Comparison of ENCODE assay signal across 1 cellular context in the genomic region with DNA sequence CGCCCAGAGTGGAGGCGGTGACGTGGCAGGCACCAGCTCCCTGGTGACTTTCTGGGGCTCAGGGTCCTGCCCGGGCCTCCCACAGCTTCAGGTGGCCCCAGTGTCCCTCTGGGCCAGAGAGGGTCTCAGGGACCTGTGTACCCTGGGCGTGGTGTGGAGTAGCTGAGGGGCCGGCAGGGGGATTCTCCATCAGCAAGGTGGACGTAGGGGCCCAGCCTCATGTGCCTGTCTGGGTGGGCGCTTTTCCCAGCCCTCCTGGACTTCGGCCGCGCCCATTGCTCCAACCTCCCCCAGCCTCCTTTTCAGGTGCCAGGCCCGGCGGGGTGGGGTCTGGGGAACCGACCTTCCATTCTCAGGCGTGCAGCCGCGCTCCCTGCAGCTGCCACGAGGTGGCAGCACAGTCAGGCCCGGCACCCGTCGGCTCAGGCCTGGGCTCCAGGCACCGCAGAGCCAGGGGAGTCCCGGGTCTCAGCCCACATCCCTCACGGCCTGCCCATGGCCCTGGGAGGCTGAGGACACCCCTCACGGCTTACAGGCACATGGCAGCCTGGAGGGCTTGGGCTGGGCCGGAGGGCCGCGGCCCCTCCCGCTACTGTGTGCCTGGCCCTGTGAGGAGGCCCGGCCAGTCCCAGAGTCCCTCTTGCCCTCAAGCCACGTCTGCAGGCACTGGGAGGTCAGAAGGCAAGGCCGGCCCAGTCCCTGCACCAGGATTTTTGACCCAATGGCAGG.
TF ChIP-seq lines count a peak whose summit lies in the region.

No MANE protein-coding gene starts in this region.

TF ChIP-seq in WTC11, 78 proteins besides CTCF, POLR2A, EP300 and RAD21 (continued from another document):
- TF ChIP-seq, protein P1, sequence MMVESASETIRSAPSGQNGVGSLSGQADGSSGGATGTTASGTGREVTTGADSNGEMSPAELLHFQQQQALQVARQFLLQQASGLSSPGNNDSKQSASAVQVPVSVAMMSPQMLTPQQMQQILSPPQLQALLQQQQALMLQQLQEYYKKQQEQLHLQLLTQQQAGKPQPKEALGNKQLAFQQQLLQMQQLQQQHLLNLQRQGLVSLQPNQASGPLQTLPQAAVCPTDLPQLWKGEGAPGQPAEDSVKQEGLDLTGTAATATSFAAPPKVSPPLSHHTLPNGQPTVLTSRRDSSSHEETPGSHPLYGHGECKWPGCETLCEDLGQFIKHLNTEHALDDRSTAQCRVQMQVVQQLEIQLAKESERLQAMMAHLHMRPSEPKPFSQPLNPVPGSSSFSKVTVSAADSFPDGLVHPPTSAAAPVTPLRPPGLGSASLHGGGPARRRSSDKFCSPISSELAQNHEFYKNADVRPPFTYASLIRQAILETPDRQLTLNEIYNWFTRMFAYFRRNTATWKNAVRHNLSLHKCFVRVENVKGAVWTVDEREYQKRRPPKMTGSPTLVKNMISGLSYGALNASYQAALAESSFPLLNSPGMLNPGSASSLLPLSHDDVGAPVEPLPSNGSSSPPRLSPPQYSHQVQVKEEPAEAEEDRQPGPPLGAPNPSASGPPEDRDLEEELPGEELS (CRISPR knock-in tag; IDR thresholded peaks at IDR 0.05), result no peak
- TF ChIP-seq ZNF263 (CRISPR knock-in tag; IDR thresholded peaks at IDR 0.05; ENCODE audit: low read depth) (no peak), SOX15 (CRISPR knock-in tag; IDR thresholded peaks at IDR 0.05) (no peak), ZNF423 (CRISPR knock-in tag; IDR thresholded peaks at IDR 0.05) (no peak), GRHL2 (CRISPR knock-in tag; IDR thresholded peaks at IDR 0.05; ENCODE audit: insufficient replicate concordance, severe bottlenecking) (no peak), MXD4 (CRISPR knock-in tag; IDR thresholded peaks at IDR 0.05; ENCODE audit: borderline replicate concordance) (no peak), ZNF416 (CRISPR knock-in tag; IDR thresholded peaks at IDR 0.05) (no peak), RELA (CRISPR knock-in tag; IDR thresholded peaks at IDR 0.05; ENCODE audit: borderline replicate concordance) (no peak), FOXP1 (CRISPR knock-in tag; IDR thresholded peaks at IDR 0.05; ENCODE audit: borderline replicate concordance) (0 out of 2 replicates have a peak, but pooled peaks have one; percentile 26), ETV6 (CRISPR knock-in tag; IDR thresholded peaks at IDR 0.05) (no peak), ZNF396 (CRISPR knock-in tag; IDR thresholded peaks at IDR 0.05; ENCODE audit: borderline replicate concordance) (no peak)
- TF ChIP-seq, protein P2, sequence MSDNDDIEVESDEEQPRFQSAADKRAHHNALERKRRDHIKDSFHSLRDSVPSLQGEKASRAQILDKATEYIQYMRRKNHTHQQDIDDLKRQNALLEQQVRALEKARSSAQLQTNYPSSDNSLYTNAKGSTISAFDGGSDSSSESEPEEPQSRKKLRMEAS (CRISPR knock-in tag; IDR thresholded peaks at IDR 0.05), result peak; percentile 32; the same call in 1 of the 2 replicates
- TF ChIP-seq, protein P3, sequence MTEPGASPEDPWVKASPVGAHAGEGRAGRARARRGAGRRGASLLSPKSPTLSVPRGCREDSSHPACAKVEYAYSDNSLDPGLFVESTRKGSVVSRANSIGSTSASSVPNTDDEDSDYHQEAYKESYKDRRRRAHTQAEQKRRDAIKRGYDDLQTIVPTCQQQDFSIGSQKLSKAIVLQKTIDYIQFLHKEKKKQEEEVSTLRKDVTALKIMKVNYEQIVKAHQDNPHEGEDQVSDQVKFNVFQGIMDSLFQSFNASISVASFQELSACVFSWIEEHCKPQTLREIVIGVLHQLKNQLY (CRISPR knock-in tag; IDR thresholded peaks at IDR 0.05), result no peak
- TF ChIP-seq, protein P4, sequence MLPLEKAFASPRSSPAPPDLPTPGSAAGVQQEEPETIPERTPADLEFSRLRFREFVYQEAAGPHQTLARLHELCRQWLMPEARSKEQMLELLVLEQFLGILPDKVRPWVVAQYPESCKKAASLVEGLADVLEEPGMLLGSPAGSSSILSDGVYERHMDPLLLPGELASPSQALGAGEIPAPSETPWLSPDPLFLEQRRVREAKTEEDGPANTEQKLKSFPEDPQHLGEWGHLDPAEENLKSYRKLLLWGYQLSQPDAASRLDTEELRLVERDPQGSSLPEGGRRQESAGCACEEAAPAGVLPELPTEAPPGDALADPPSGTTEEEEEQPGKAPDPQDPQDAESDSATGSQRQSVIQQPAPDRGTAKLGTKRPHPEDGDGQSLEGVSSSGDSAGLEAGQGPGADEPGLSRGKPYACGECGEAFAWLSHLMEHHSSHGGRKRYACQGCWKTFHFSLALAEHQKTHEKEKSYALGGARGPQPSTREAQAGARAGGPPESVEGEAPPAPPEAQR (CRISPR knock-in tag; IDR thresholded peaks at IDR 0.05), result no peak
- TF ChIP-seq, protein P5, sequence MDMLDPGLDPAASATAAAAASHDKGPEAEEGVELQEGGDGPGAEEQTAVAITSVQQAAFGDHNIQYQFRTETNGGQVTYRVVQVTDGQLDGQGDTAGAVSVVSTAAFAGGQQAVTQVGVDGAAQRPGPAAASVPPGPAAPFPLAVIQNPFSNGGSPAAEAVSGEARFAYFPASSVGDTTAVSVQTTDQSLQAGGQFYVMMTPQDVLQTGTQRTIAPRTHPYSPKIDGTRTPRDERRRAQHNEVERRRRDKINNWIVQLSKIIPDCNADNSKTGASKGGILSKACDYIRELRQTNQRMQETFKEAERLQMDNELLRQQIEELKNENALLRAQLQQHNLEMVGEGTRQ (CRISPR knock-in tag; IDR thresholded peaks at IDR 0.05), result no peak
- TF ChIP-seq, protein P6, sequence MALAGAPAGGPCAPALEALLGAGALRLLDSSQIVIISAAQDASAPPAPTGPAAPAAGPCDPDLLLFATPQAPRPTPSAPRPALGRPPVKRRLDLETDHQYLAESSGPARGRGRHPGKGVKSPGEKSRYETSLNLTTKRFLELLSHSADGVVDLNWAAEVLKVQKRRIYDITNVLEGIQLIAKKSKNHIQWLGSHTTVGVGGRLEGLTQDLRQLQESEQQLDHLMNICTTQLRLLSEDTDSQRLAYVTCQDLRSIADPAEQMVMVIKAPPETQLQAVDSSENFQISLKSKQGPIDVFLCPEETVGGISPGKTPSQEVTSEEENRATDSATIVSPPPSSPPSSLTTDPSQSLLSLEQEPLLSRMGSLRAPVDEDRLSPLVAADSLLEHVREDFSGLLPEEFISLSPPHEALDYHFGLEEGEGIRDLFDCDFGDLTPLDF (CRISPR knock-in tag; IDR thresholded peaks at IDR 0.05), result no peak
